In the genomic region with DNA sequence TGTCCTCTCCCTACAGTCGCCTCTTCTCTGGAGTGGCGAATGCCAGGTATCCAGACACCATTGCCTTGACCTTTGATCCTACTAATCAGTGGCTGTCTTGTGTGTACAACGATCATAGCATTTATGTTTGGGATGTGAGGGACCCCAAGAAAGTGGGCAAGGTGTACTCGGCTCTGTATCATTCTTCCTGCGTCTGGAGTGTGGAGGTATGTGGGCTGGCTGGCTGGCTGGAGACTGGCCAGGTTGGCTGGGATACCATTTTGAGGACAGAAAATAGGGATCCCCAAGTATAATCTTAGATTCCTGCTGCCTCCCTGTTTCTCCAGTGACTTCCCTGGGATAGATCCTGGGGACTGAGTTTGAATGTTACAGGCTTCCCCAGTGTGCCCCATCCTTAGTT, we compare ENCODE assay signal across 3 cellular contexts.
"Had no signal": no experiment of that assay in that cellular context is flagged by ENCODE, and none has a peak within 500 bp of the region (broad histone marks: within the 10 kb centered on the region; RNA-seq: fewer than 3 reads in every experiment).

No MANE protein-coding gene starts in this region.

- DNase-seq: GDM1, GF-D8 had no signal

- H3K4me3 ChIP-seq: GM12878 had no signal

- ATAC-seq: GM12878 had no signal
